19 cellular contexts compared by ENCODE assay signal in the genomic region with DNA sequence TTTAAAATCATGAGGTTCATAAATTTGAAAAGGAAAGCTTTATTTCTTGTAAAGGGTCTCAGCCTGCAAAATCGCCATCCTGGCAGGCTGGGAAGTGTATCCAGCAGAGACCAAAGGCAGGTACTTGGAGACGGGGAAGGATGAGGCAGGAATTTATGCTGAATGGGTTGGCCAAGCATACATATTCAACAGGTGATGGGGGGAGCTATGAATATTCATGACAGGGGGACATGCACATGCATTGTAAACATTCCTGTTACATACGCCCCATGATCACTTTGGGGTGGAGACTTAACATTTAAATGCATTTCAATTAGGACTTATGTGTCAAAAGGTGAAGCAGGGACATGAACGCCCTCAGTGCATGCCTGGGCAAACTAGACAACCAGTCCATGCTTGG.
"Had no signal": no experiment of that assay in that cellular context is flagged by ENCODE, and none has a peak within 500 bp of the region (broad histone marks: within the 10 kb centered on the region; RNA-seq: fewer than 3 reads in every experiment).

No MANE protein-coding gene starts in this region.

- H3K9me3 Mint-ChIP-seq: activated CD4-positive, alpha-beta memory T cell treated with anti-CD3 and anti-CD28 coated beads for 36 hours; activated naive CD4-positive, alpha-beta T cell treated with anti-CD3 and anti-CD28 coated beads, Interleukin-2, amount 50 U/mL, for 72 hours; activated T-helper 1 cell treated with anti-CD3 and anti-CD28 coated beads, Interleukin-12 subunit alpha, Interleukin-12 subunit beta, Interleukin-2, Interleukin-4 antibody, amounts not matched to agents 30 ng/mL and 10 ng/mL and 1 ng/mL, durations not matched to agents 14 hours and 24 hours and 36 hours; neural progenitor cell; stimulated activated memory B cell treated with anti-CD40 and anti-IgM and Interleukin-4, amounts not matched to agents 10 μg/mL and 1 μg/mL and 100 μg/mL, for 72 hours had no signal

- H3K4me1 Mint-ChIP-seq: stimulated activated memory B cell treated with anti-CD40 and anti-IgM and Interleukin-4, amounts not matched to agents 10 μg/mL and 1 μg/mL and 100 μg/mL, for 72 hours had no signal

- ATAC-seq: activated naive CD4-positive, alpha-beta T cell treated with anti-CD3 and anti-CD28 coated beads, Interleukin-2, amount 50 U/mL, for 72 hours; esophagus mucosa; gastrocnemius medialis; heart left ventricle; left lobe of liver; stimulated activated memory B cell treated with anti-CD40 and anti-IgM and Interleukin-4, amounts not matched to agents 10 μg/mL and 1 μg/mL and 100 μg/mL, for 72 hours had no signal

- H3K27ac Mint-ChIP-seq: activated CD4-positive, alpha-beta memory T cell treated with anti-CD3 and anti-CD28 coated beads for 36 hours; activated naive CD4-positive, alpha-beta T cell treated with anti-CD3 and anti-CD28 coated beads, Interleukin-2, amount 50 U/mL, for 72 hours; activated T-helper 1 cell treated with anti-CD3 and anti-CD28 coated beads, Interleukin-12 subunit alpha, Interleukin-12 subunit beta, Interleukin-2, Interleukin-4 antibody, amounts not matched to agents 30 ng/mL and 10 ng/mL and 1 ng/mL, durations not matched to agents 14 hours and 24 hours and 36 hours; neural progenitor cell; stimulated activated memory B cell treated with anti-CD40 and anti-IgM and Interleukin-4, amounts not matched to agents 10 μg/mL and 1 μg/mL and 100 μg/mL, for 72 hours had no signal

- H3K4me1 ChIP-seq: gastrocnemius medialis, neural progenitor cell, sigmoid colon had no signal

- H3K9me3 ChIP-seq: gastrocnemius medialis, heart left ventricle, sigmoid colon had no signal

- H3K4me3 Mint-ChIP-seq: activated CD4-positive, alpha-beta memory T cell treated with anti-CD3 and anti-CD28 coated beads for 36 hours; activated T-helper 1 cell treated with anti-CD3 and anti-CD28 coated beads, Interleukin-12 subunit alpha, Interleukin-12 subunit beta, Interleukin-2, Interleukin-4 antibody, amounts not matched to agents 30 ng/mL and 10 ng/mL and 1 ng/mL, durations not matched to agents 14 hours and 24 hours and 36 hours; neural progenitor cell; stimulated activated memory B cell treated with anti-CD40 and anti-IgM and Interleukin-4, amounts not matched to agents 10 μg/mL and 1 μg/mL and 100 μg/mL, for 72 hours had no signal

- FAIRE-seq: keratinocyte had no signal

- DNase-seq: activated CD4-positive, alpha-beta memory T cell treated with anti-CD3 and anti-CD28 coated beads for 36 hours; activated gamma-delta T cell treated with Interleukin-2 at 50 U/mL for 16 hours; activated T-cell treated with anti-CD3 and anti-CD28 coated beads for 4 hours; amniotic stem cell; effector CD4-positive, alpha-beta T cell; gastrocnemius medialis; heart left ventricle; midbrain; sigmoid colon; stimulated activated CD4-positive, alpha-beta T cell treated with anti-CD3 and anti-CD28 coated beads, Interleukin-4, amount 100 ng/mL, for 4 hours; WERI-Rb-1 had no signal

- H3K27me3 ChIP-seq: gastrocnemius medialis, heart left ventricle, neural progenitor cell, sigmoid colon had no signal

- H3K27me3 Mint-ChIP-seq: activated CD4-positive, alpha-beta memory T cell treated with anti-CD3 and anti-CD28 coated beads for 36 hours; stimulated activated memory B cell treated with anti-CD40 and anti-IgM and Interleukin-4, amounts not matched to agents 10 μg/mL and 1 μg/mL and 100 μg/mL, for 72 hours had no signal

- H3K4me3 ChIP-seq: gastrocnemius medialis, heart left ventricle, lung, neural progenitor cell, sigmoid colon had no signal

- H3K36me3 ChIP-seq: neural progenitor cell, WERI-Rb-1 had no signal

- H3K27ac ChIP-seq: gastrocnemius medialis, heart left ventricle, neural progenitor cell, sigmoid colon, WERI-Rb-1 had no signal
